8 cellular contexts compared by ENCODE assay signal in the genomic region with DNA sequence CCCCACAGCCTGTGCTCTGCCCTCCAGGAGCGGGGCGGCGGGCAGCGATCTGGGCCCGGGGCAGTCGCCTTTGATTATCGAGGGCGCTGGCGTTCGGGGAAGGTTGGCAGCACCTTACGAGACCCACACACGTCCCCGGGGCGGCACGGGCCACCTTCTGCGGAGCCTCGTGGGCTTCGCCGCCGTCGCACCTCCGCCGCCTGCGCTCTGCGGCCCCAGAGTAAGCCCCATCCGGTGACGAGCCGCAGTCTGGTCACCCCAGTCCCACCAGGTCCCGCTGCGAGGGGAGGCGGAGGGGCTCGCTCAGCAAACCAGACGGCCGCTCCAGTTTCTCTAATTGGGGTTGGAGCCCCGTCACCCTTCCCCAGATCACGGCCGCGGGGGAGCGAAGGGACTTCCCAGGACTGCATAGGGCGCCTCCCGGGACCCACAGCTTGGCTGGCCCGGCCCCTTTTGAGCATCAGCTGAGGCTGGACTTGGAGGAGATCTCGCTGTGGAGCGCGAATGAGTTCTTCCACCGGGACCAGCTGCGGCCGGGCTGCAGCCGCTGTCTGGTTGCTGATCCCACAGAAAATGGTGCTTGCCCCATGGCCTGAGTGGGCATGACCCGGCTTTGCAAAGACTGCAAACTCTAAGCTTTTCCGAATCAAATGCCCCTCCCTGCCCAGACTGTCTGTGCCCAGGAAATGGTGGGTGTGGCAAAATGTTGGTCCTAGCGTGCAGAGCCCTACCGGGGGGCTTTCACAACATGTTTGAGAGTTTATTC. TPM values are rescaled to one million over a fixed set of nuclear protein-coding genes. Genes with fewer than 3 reads are reported as not detected.
DNase-seq lines count a peak whose midpoint lies in the region; ATAC-seq and TF ChIP-seq lines count a peak whose summit lies in the region.

No MANE protein-coding gene starts in this region.

- H3K27me3 ChIP-seq in OCI-LY3 (ENCODE audit: low read depth, low read length) (0 out of 2 replicates have a peak, but pooled peaks cover 4% of the 10 kb centered on the region), uterus (no peaks in the 10 kb centered on the region)

- H3K27ac ChIP-seq in OCI-LY3 (ENCODE audit: low read length) (peak overlapping the region; percentile 85), uterus (peak overlapping the region; percentile 97 to 98)

- peaks cover 19% of the 10 kb centered on the region for H4K20me1 ChIP-seq in OCI-LY3 (ENCODE audit: insufficient read depth, low read length)

- H3K4me3 ChIP-seq in OCI-LY3 (ENCODE audit: low read length) = peak overlapping the region; percentile 81
- H3K4me3 ChIP-seq in uterus = peak overlapping the region; percentile 65 to 82

- H3K36me3 Mint-ChIP-seq in osteocyte (ENCODE audit: unreplicated experiment) = no peaks in the 10 kb centered on the region

- H3K36me3 ChIP-seq in OCI-LY3 (replicated peaks; ENCODE audit: low read depth, low read length) (peaks cover 34% of the 10 kb centered on the region), uterus (no peaks in the 10 kb centered on the region)

- H2AFZ ChIP-seq in OCI-LY3 (ENCODE audit: low read depth, low read length) = peak overlapping the region; percentile 19; the same call in 1 of the 2 replicates

- peaks cover 39% of the 10 kb centered on the region for H3K4me1 Mint-ChIP-seq in osteocyte (ENCODE audit: unreplicated experiment)

- peaks cover 36% of the 10 kb centered on the region for H3K4me1 ChIP-seq in OCI-LY3 (ENCODE audit: low read length)
- peaks cover 0 to 9% of the 10 kb centered on the region in 2 donors for H3K4me1 ChIP-seq in uterus

- DNase-seq in NCI-H146 (lab: John Stamatoyannopoulos, UW) (peak; percentile 23), NCI-H146 treated with DMSO at 0.1 percent for 48 hours (lab: John Stamatoyannopoulos, UW; ENCODE audit: unreplicated experiment) (no peak), activated gamma-delta T cell (lab: John Stamatoyannopoulos, UW) (peak; percentile 40), germinal center (ENCODE audit: low spot score) (peak; percentile 65), osteocyte (ENCODE audit: extremely low spot score, unreplicated experiment) (peak; percentile 86), uterus (peak; percentile 68 to 71)

- TF ChIP-seq CTCF in OCI-LY3 (IDR thresholded peaks at IDR 0.05; ENCODE audit: low read depth, low read length) (no peak), osteocyte (IDR thresholded peaks at IDR 0.05) (no peak), uterus (IDR thresholded peaks at IDR 0.05) (peak in 1 of 4 experiments; percentile 5)

- H3K9me3 Mint-ChIP-seq in osteocyte (ENCODE audit: unreplicated experiment) = no peaks in the 10 kb centered on the region

- H3K4me3 Mint-ChIP-seq in osteocyte (ENCODE audit: unreplicated experiment) = peak overlapping the region; percentile 80

- H3K9ac ChIP-seq in OCI-LY3 (ENCODE audit: low read length) = peak overlapping the region; percentile 94

- H3K79me2 ChIP-seq in OCI-LY3 (ENCODE audit: low read length) = peaks cover 46% of the 10 kb centered on the region

- peak; percentile 54 for ATAC-seq in HG02678 (IDR thresholded peaks at IDR 0.05; ENCODE audit: unreplicated experiment)

- no peaks in the 10 kb centered on the region for H3K9me3 ChIP-seq in OCI-LY3 (ENCODE audit: insufficient read depth, low read length)
- H3K9me3 ChIP-seq in uterus = no peaks in the 10 kb centered on the region

- H3K27me3 Mint-ChIP-seq in osteocyte (ENCODE audit: unreplicated experiment) = no peaks in the 10 kb centered on the region

- intact Hi-C loops in uterus (cut with DNase I; ENCODE audit: low total_unique reads) = no loop called here

- H3K27ac Mint-ChIP-seq in osteocyte (ENCODE audit: unreplicated experiment) = peak overlapping the region; percentile 81

- no peak for TF ChIP-seq POLR2A in uterus (IDR thresholded peaks at IDR 0.05)

- H3K4me2 ChIP-seq in OCI-LY3 (ENCODE audit: low read length) = peak overlapping the region; percentile 74

RNA-seq across cellular contexts. Expression of gene LGALS3, which starts 0.6 kb away (rescaled TPM):
- 90.8 and 91.0 TPM in 2 replicates for total RNA-seq in osteocyte
- 100 to 1,000 TPM in 3 of 4 donors, 10 to 100 TPM in 1; 71.9 to 486 (median 216) TPM for total RNA-seq in uterus
